ENCODE assay signal across 8 cellular contexts in the genomic region with DNA sequence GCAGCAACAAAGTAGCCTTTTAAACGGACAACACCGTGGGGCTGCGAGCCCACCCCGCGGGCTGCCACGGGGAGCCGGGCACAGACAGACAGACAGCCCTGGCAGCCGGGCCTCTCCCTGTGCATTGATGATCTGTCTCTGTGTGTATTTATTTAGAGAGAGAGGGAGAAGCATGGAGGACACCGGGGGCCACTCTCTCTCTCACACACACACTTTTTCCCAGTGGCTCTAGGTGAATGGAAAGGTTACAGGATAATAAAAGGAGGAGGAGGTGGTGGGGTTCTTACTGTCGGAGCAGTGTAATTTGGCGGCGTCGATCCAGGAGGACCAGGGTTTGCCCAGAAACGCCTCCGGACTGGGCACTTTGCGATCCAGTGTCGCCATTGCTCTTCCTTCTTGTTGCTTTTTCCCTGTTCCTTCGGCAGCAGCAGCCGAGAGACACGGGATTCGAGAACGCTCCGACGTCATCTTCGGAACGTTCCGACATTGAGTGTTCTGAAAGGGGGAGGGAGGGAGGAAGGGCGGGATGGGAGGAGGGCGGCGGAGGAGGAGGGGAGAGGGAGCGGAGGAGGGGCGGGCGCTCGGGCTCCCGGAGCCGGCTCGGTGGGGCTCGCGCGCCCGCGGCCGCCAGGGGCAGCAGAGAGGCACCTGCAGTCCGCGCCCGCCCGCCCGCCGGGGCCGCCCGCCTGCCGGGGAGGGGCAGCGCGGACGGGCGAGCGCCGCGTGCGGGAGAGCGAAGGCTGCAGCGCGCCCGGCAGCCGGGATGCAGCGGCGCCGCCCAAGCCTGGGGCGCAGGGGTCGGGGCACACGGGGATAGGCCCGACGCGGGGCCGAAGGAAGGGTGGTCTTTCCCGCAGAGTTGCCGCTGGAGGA. TPM values are rescaled to one million over a fixed set of nuclear protein-coding genes. Genes with fewer than 3 reads are reported as not detected.
A peak's percentile ranks its signal among the peaks of the same experiment; 100 is the strongest.
DNase-seq lines count a peak whose midpoint lies in the region; ATAC-seq and TF ChIP-seq lines count a peak whose summit lies in the region.

Gene ATXN7L1, minus strand, starts transcription at position 509 of the 873 bp plus-strand sequence. Its CDS starts 41 bp downstream, at position 468.

- TF ChIP-seq CTCF in progenitor cell of endocrine pancreas (IDR thresholded peaks at IDR 0.05; ENCODE audit: unreplicated experiment): peak; percentile 65
- TF ChIP-seq CTCF in upper lobe of left lung (IDR thresholded peaks at IDR 0.05): peak; percentile 90 to 98 (median 95)

- peak within 1 kb of the TSS; percentile 66 to 89 (median 85) for H3K27ac ChIP-seq in upper lobe of left lung

- no peak for TF ChIP-seq EP300 in upper lobe of left lung (IDR thresholded peaks at IDR 0.05)

- WGBS in upper lobe of left lung, 2 donors: 0 to 1% methylated on average over 29 to 64 of the region's 77 CpGs

- intact Hi-C loops in left ventricle myocardium superior (cut with micrococcal nuclease): no loop called here

- H3K4me1 Mint-ChIP-seq in T-helper 1 cell treated with Interleukin-12 subunit alpha and Interleukin-12 subunit beta and Interleukin-4 antibody, amounts not matched to agents 30 μg/mL and 1 μg/mL, for 36 hours (ENCODE audit: low read depth): peaks cover 21% of the 10 kb centered on the region
- H3K4me1 Mint-ChIP-seq in progenitor cell of endocrine pancreas (ENCODE audit: low read depth): peaks cover 27% of the 10 kb centered on the region

- H3K27ac Mint-ChIP-seq in T-helper 1 cell treated with Interleukin-12 subunit alpha and Interleukin-12 subunit beta and Interleukin-4 antibody, amounts not matched to agents 30 μg/mL and 1 μg/mL, for 36 hours: peak within 1 kb of the TSS; percentile 86
- peak within 1 kb of the TSS; percentile 99 for H3K27ac Mint-ChIP-seq in progenitor cell of endocrine pancreas

- H3K27me3 ChIP-seq in upper lobe of left lung: no peaks in the 10 kb centered on the region

- ATAC-seq in HG02763 (IDR thresholded peaks at IDR 0.05; ENCODE audit: unreplicated experiment) (peak; percentile 94), left ventricle myocardium superior (peak; percentile 97), upper lobe of left lung (ENCODE audit: low FRiP score in 2 of 2) (peak; percentile 96 to 99)

- TF ChIP-seq POLR2A in upper lobe of left lung (IDR thresholded peaks at IDR 0.05): peak in 3 of 4 donors; percentile 32 to 80 (median 75)

- DNase-seq in GM03348 (ENCODE audit: low spot score) (peak; percentile 97), NCI-H187 (lab: John Stamatoyannopoulos, UW) (peak; percentile 94 to 95), amygdala (lab: John Stamatoyannopoulos, UW) (peak in 55 of 56 donors; percentile 48 to 95 (median 90)), left ventricle myocardium superior (peak; percentile 97), progenitor cell of endocrine pancreas (ENCODE audit: low spot score, unreplicated experiment) (peak; percentile 92), upper lobe of left lung (peak; percentile 95 to 99)

- H3K9me3 ChIP-seq in upper lobe of left lung: no peaks in the 10 kb centered on the region

- peak within 1 kb of the TSS; percentile 70 to 82 (median 80) for H3K4me3 ChIP-seq in upper lobe of left lung

- H3K4me3 Mint-ChIP-seq in T-helper 1 cell treated with Interleukin-12 subunit alpha and Interleukin-12 subunit beta and Interleukin-4 antibody, amounts not matched to agents 30 μg/mL and 1 μg/mL, for 36 hours: peak within 1 kb of the TSS; percentile 94
- H3K4me3 Mint-ChIP-seq in progenitor cell of endocrine pancreas (ENCODE audit: low read depth): peak within 1 kb of the TSS; percentile 99

- H3K4me1 ChIP-seq in upper lobe of left lung: peaks cover 5 to 21% (median 13%) of the 10 kb centered on the region in 4 donors

- H3K36me3 Mint-ChIP-seq in T-helper 1 cell treated with Interleukin-12 subunit alpha and Interleukin-12 subunit beta and Interleukin-4 antibody, amounts not matched to agents 30 μg/mL and 1 μg/mL, for 36 hours (ENCODE audit: low read depth): peaks cover 6% of the 10 kb centered on the region
- H3K36me3 Mint-ChIP-seq in progenitor cell of endocrine pancreas (ENCODE audit: insufficient read depth): peaks cover 8% of the 10 kb centered on the region

- H3K36me3 ChIP-seq in upper lobe of left lung: no peaks in the 10 kb centered on the region

- H3K27me3 Mint-ChIP-seq in T-helper 1 cell treated with Interleukin-12 subunit alpha and Interleukin-12 subunit beta and Interleukin-4 antibody, amounts not matched to agents 30 μg/mL and 1 μg/mL, for 36 hours (ENCODE audit: low read depth): peaks cover 43% of the 10 kb centered on the region
- peaks cover 32% of the 10 kb centered on the region for H3K27me3 Mint-ChIP-seq in progenitor cell of endocrine pancreas

- H3K9me3 Mint-ChIP-seq in T-helper 1 cell treated with Interleukin-12 subunit alpha and Interleukin-12 subunit beta and Interleukin-4 antibody, amounts not matched to agents 30 μg/mL and 1 μg/mL, for 36 hours: no peaks in the 10 kb centered on the region
- no peaks in the 10 kb centered on the region for H3K9me3 Mint-ChIP-seq in progenitor cell of endocrine pancreas (ENCODE audit: low read depth)

RNA-seq across cellular contexts. Expression of gene ATXN7L1, which starts in this region (rescaled TPM):
- 3.7 TPM for total RNA-seq in left ventricle myocardium superior
- 18.2 and 18.3 TPM in 2 replicates for total RNA-seq in progenitor cell of endocrine pancreas
- 10 to 100 TPM in 5 of 6 donors, 1 to 10 TPM in 1; 7.1 to 43.0 (median 13.4) TPM for total RNA-seq in upper lobe of left lung

Comparison
In these comparisons a context has a peak if more than half of its experiments do, and no peak if none do; other contexts are left out.
1. Peak in every context shown above with its lines: DNase-seq, ATAC-seq, H3K4me3 ChIP-seq and H3K27ac ChIP-seq.